26 cellular contexts compared by ENCODE assay signal in genomic region chr18:74329688-74330205, GRCh38. TPM values are rescaled to one million over a fixed set of nuclear protein-coding genes. Genes with fewer than 3 reads are reported as not detected.
"Had no signal": no experiment of that assay in that cellular context is flagged by ENCODE, and none has a peak within 500 bp of the region (broad histone marks: within the 10 kb centered on the region; RNA-seq: fewer than 3 reads in every experiment).

No MANE protein-coding gene starts in this region.

- H3K4me1 Mint-ChIP-seq: natural killer cell had no signal

- H3K4me3 Mint-ChIP-seq: memory B cell; natural killer cell; stimulated activated naive B cell treated with anti-CD40 and anti-IgM and Interleukin-4, amounts not matched to agents 10 μg/mL and 1 μg/mL and 100 μg/mL, for 72 hours; stimulated activated naive CD8-positive, alpha-beta T cell treated with anti-CD3 and anti-CD28 coated beads, Interleukin-15, Interleukin-2, amounts not matched to agents 100 ng/mL and 50 ng/mL, for 24 hours had no signal

- H3K36me3 Mint-ChIP-seq: memory B cell, natural killer cell had no signal

- H3K4me3 ChIP-seq: gastrocnemius medialis, lung, ovary, thoracic aorta, tibial nerve, upper lobe of right lung, vagina had no signal

- H3K27ac ChIP-seq: gastrocnemius medialis, ovary, thoracic aorta, tibial nerve, upper lobe of right lung, vagina had no signal

- H3K4me1 ChIP-seq: gastrocnemius medialis, tibial nerve, upper lobe of right lung, vagina had no signal

- H3K9me3 Mint-ChIP-seq: memory B cell; natural killer cell; stimulated activated naive CD8-positive, alpha-beta T cell treated with anti-CD3 and anti-CD28 coated beads, Interleukin-15, Interleukin-2, amounts not matched to agents 100 ng/mL and 50 ng/mL, for 24 hours had no signal

- DNase-seq: cortex of kidney; effector CD4-positive, alpha-beta T cell; foreskin fibroblast; gastrocnemius medialis; head of caudate nucleus; natural killer cell; occipital lobe; ovary; stimulated activated CD4-positive, alpha-beta T cell treated with anti-CD3 and anti-CD28 coated beads, Interleukin-4, amount 100 ng/mL, for 4 hours; stimulated activated naive B cell treated with anti-CD40 and anti-IgM and Interleukin-4, amounts not matched to agents 10 μg/mL and 1 μg/mL and 100 μg/mL, for 72 hours; upper lobe of right lung had no signal

- H3K36me3 ChIP-seq: gastrocnemius medialis, ovary, thoracic aorta, tibial nerve, upper lobe of right lung, vagina had no signal

- H3K27me3 ChIP-seq: gastrocnemius medialis, ovary, tibial nerve, upper lobe of right lung, vagina had no signal

- ATAC-seq: esophagus mucosa; gastrocnemius medialis; natural killer cell; sciatic nerve; stimulated activated naive B cell treated with anti-CD40 and anti-IgM and Interleukin-4, amounts not matched to agents 10 μg/mL and 1 μg/mL and 100 μg/mL, for 72 hours; upper lobe of right lung had no signal

- H3K27ac Mint-ChIP-seq: memory B cell; natural killer cell; stimulated activated naive B cell treated with anti-CD40 and anti-IgM and Interleukin-4, amounts not matched to agents 10 μg/mL and 1 μg/mL and 100 μg/mL, for 72 hours; stimulated activated naive CD8-positive, alpha-beta T cell treated with anti-CD3 and anti-CD28 coated beads, Interleukin-15, Interleukin-2, amounts not matched to agents 100 ng/mL and 50 ng/mL, for 24 hours had no signal

- H3K9me3 ChIP-seq: gastrocnemius medialis, ovary, thoracic aorta, tibial nerve, upper lobe of right lung, vagina had no signal

RNA-seq across cellular contexts. Expression of gene C18orf63, which starts 14.1 kb away (rescaled TPM):
- total RNA-seq: dermis microvascular lymphatic vessel endothelial cell, esophagus mucosa, gastrocnemius medialis, glomerular endothelial cell, liver, mononuclear cell, natural killer cell, occipital lobe, ovary, posterior vena cava, sciatic nerve, thoracic aorta, tibial nerve, vagina had no signal
- polyA plus RNA-seq: keratinocyte, liver, neural cell, ovary had no signal
